Comparison of ENCODE assay signal across 8 cellular contexts in genomic region chr20:32626859-32627636, GRCh38. TPM values are rescaled to one million over a fixed set of nuclear protein-coding genes. Genes with fewer than 3 reads are reported as not detected.
DNase-seq lines count a peak whose midpoint lies in the region; ATAC-seq and TF ChIP-seq lines count a peak whose summit lies in the region.

No MANE protein-coding gene starts in this region.

- no peak overlapping the region for H3K56ac ChIP-seq in H9 (ENCODE audit: insufficient read length, low read depth, low read length)

- no peak for TF ChIP-seq CTCF in CD8-positive, alpha-beta T cell (IDR thresholded peaks at IDR 0.05)
- no peak for TF ChIP-seq CTCF in H9 (conservative IDR thresholded peaks at IDR 0.05)

- CTCF ChIA-PET in CD8-positive, alpha-beta T cell (lab: Charles Lee): interaction anchor here (1.4 to 1.5 kb wide), 2 partner anchors 47 to 105 kb away, joined by 3 read pairs; partner anchors contain the start of gene C20orf203

- H3K27ac ChIP-seq in CD8-positive, alpha-beta T cell (ENCODE audit: low read depth, low read length): no peak overlapping the region
- no peak overlapping the region for H3K27ac ChIP-seq in H9 (ENCODE audit: insufficient read length, low read depth, low read length)

- H3K36me3 Mint-ChIP-seq in CD8-positive, alpha-beta T cell: no peaks in the 10 kb centered on the region
- H3K36me3 Mint-ChIP-seq in H9 (ENCODE audit: insufficient read depth in 1 of 3, low read depth in 3 of 3): no peaks in the 10 kb centered on the region; a peak in 1 of 7 replicates
- H3K36me3 Mint-ChIP-seq in stimulated activated memory B cell treated with anti-CD40 and anti-IgM and Interleukin-4, amounts not matched to agents 10 μg/mL and 1 μg/mL and 100 μg/mL, for 72 hours: no peaks in the 10 kb centered on the region

- no peak overlapping the region for H2AK5ac ChIP-seq in H9 (ENCODE audit: insufficient read length, low read length)

- H2BK12ac ChIP-seq in H9 (ENCODE audit: insufficient read length, low read depth, low read length): no peak overlapping the region

- no peak overlapping the region for H4K91ac ChIP-seq in H9 (ENCODE audit: insufficient read length, low read depth, low read length)

- no peak overlapping the region for H3K23ac ChIP-seq in H9 (ENCODE audit: insufficient read length, low read depth, low read length)

- no peak overlapping the region for H2AFZ ChIP-seq in H9 (ENCODE audit: low read length)

- intact Hi-C loops in CD8-positive, alpha-beta T cell (cut with DNase I, micrococcal nuclease): no loop called here

- POLR2A ChIA-PET in CD8-positive, alpha-beta T cell (lab: Charles Lee): interaction anchor here (0.5 kb wide), 1 partner anchor 413 kb away, joined by 4 read pairs; no protein-coding TSS in a partner anchor

- no peak overlapping the region for H2BK120ac ChIP-seq in H9 (ENCODE audit: low read depth, low read length, poor library complexity, severe bottlenecking)

- no peaks in the 10 kb centered on the region for H3K9me3 ChIP-seq in CD8-positive, alpha-beta T cell (ENCODE audit: low read length)
- no peaks in the 10 kb centered on the region for H3K9me3 ChIP-seq in H9 (ENCODE audit: control insufficient read depth, low read depth, low read length)

- DNase-seq in CD8-positive, alpha-beta T cell: peak in 2 of 7 experiments; percentile 18 to 54
- no peak for DNase-seq in H9
- peak; percentile 67 for DNase-seq in NCI-H526 treated with DMSO at 0.1 percent for 48 hours (lab: John Stamatoyannopoulos, UW)
- peak; percentile 80 for DNase-seq in globus pallidus (ENCODE audit: low spot score)
- no peak for DNase-seq in NCI-H1930 (lab: John Stamatoyannopoulos, UW)

- no CpG with 5 or more reads among the region's 26 CpGs for WGBS in H9 (ENCODE audit: extremely low coverage, insufficient read length, low lambda C conversion rate)

- no peaks in the 10 kb centered on the region for H3K79me1 ChIP-seq in H9 (ENCODE audit: insufficient read depth, low read depth, low read length, poor library complexity, severe bottlenecking)

- H3K14ac ChIP-seq in H9 (ENCODE audit: insufficient read depth, low read length): peak overlapping the region; percentile 51; the same call in 1 of the 2 replicates

- H3K4me1 Mint-ChIP-seq in CD8-positive, alpha-beta T cell (ENCODE audit: low read depth): peaks cover 9% of the 10 kb centered on the region
- H3K4me1 Mint-ChIP-seq in H9: peaks cover 22 to 42% of the 10 kb centered on the region in 2 experiments
- peaks cover 22% of the 10 kb centered on the region for H3K4me1 Mint-ChIP-seq in stimulated activated memory B cell treated with anti-CD40 and anti-IgM and Interleukin-4, amounts not matched to agents 10 μg/mL and 1 μg/mL and 100 μg/mL, for 72 hours

- H3K4me2 ChIP-seq in H9 (ENCODE audit: insufficient read depth, insufficient read length, low read length): no peak overlapping the region

- peaks cover 26% of the 10 kb centered on the region for H3K4me1 ChIP-seq in CD8-positive, alpha-beta T cell (ENCODE audit: insufficient read depth, low read length)
- no peaks in the 10 kb centered on the region; the same call in 1 of the 2 replicates for H3K4me1 ChIP-seq in H9 (ENCODE audit: insufficient read depth, low read length)

- H4K8ac ChIP-seq in H9 (replicated peaks; ENCODE audit: insufficient read length, low read depth, low read length): no peak overlapping the region

- no peaks in the 10 kb centered on the region for H3K36me3 ChIP-seq in CD8-positive, alpha-beta T cell (ENCODE audit: insufficient read depth, low read length)

- no peaks in the 10 kb centered on the region for H4K20me1 ChIP-seq in H9 (ENCODE audit: control insufficient read depth, insufficient read depth, insufficient read length)

- peak; percentile 31 for ATAC-seq in CD8-positive, alpha-beta T cell
- peak; percentile 66 for ATAC-seq in stimulated activated memory B cell treated with anti-CD40 and anti-IgM and Interleukin-4, amounts not matched to agents 10 μg/mL and 1 μg/mL and 100 μg/mL, for 72 hours
- ATAC-seq in GM18858 (IDR thresholded peaks at IDR 0.05; ENCODE audit: unreplicated experiment) (no peak), HG03159 (IDR thresholded peaks at IDR 0.05; ENCODE audit: unreplicated experiment) (no peak)

- no peaks in the 10 kb centered on the region for H3K79me2 ChIP-seq in H9 (ENCODE audit: insufficient read depth, low read length)

- no peak overlapping the region for H2BK5ac ChIP-seq in H9 (ENCODE audit: insufficient read length, low read length)

- no peak overlapping the region for H2BK20ac ChIP-seq in H9 (ENCODE audit: low read depth, low read length, poor library complexity, severe bottlenecking)

- H3K27ac Mint-ChIP-seq in CD8-positive, alpha-beta T cell: no peak overlapping the region
- no peak overlapping the region for H3K27ac Mint-ChIP-seq in H9
- H3K27ac Mint-ChIP-seq in stimulated activated memory B cell treated with anti-CD40 and anti-IgM and Interleukin-4, amounts not matched to agents 10 μg/mL and 1 μg/mL and 100 μg/mL, for 72 hours: peak overlapping the region; percentile 82

- H2BK15ac ChIP-seq in H9 (ENCODE audit: low read depth, low read length): no peak overlapping the region; the same call in 1 of the 2 replicates

- H3K4me3 Mint-ChIP-seq in CD8-positive, alpha-beta T cell: peak overlapping the region; percentile 53
- H3K4me3 Mint-ChIP-seq in H9: no peak overlapping the region
- H3K4me3 Mint-ChIP-seq in stimulated activated memory B cell treated with anti-CD40 and anti-IgM and Interleukin-4, amounts not matched to agents 10 μg/mL and 1 μg/mL and 100 μg/mL, for 72 hours: peak overlapping the region; percentile 81

- H3K18ac ChIP-seq in H9 (ENCODE audit: insufficient read length, low read depth, low read length): peak overlapping the region; percentile 72

- no peaks in the 10 kb centered on the region for H3K9me3 Mint-ChIP-seq in CD8-positive, alpha-beta T cell
- H3K9me3 Mint-ChIP-seq in H9: no peaks in the 10 kb centered on the region; a peak in 1 of 5 replicates
- H3K9me3 Mint-ChIP-seq in stimulated activated memory B cell treated with anti-CD40 and anti-IgM and Interleukin-4, amounts not matched to agents 10 μg/mL and 1 μg/mL and 100 μg/mL, for 72 hours: no peaks in the 10 kb centered on the region

- no peak overlapping the region for H3T11ph ChIP-seq in H9 (ENCODE audit: low read length)

- no peak overlapping the region for H3K9ac ChIP-seq in H9 (ENCODE audit: extremely low read depth, insufficient read length, low read length)

- no peak overlapping the region for H4K5ac ChIP-seq in H9 (ENCODE audit: insufficient read length, low read depth, low read length)

- no peak overlapping the region for H3K4me3 ChIP-seq in CD8-positive, alpha-beta T cell (ENCODE audit: low read depth, low read length)

- H3K27me3 Mint-ChIP-seq in CD8-positive, alpha-beta T cell (ENCODE audit: low read depth): no peaks in the 10 kb centered on the region
- H3K27me3 Mint-ChIP-seq in H9 (ENCODE audit: low read depth): peaks cover 12% of the 10 kb centered on the region
- H3K27me3 Mint-ChIP-seq in stimulated activated memory B cell treated with anti-CD40 and anti-IgM and Interleukin-4, amounts not matched to agents 10 μg/mL and 1 μg/mL and 100 μg/mL, for 72 hours: peaks cover 9% of the 10 kb centered on the region

- H3K23me2 ChIP-seq in H9 (ENCODE audit: insufficient read length, low read depth, low read length, poor library complexity, severe bottlenecking): no peaks in the 10 kb centered on the region

- no peak overlapping the region; the same call in 1 of the 2 replicates for H3K4ac ChIP-seq in H9 (ENCODE audit: low read depth, low read length)

- no peaks in the 10 kb centered on the region for H3K27me3 ChIP-seq in CD8-positive, alpha-beta T cell (ENCODE audit: insufficient read depth, low read length)
- no peaks in the 10 kb centered on the region for H3K27me3 ChIP-seq in H9 (ENCODE audit: insufficient read depth, low read length)

RNA-seq across cellular contexts. Expression of gene NOL4L, which starts 41.9 kb away (rescaled TPM):
- total RNA-seq in CD8-positive, alpha-beta T cell: 10 to 100 TPM; 39.1 to 39.7 TPM
- total RNA-seq in H9 (2021): 28.9 and 31.7 TPM in 2 replicates

RNA-seq across cellular contexts. Expression of gene C20orf203, which starts 46.7 kb away (rescaled TPM):
- total RNA-seq in CD8-positive, alpha-beta T cell: under 1 TPM; 0.22 to 0.33 TPM
- 0.04 and 0.15 TPM in 2 replicates for total RNA-seq in H9 (2021)

Comparison
In these comparisons a context has a peak if more than half of its experiments do, and no peak if none do; other contexts are left out.
1. ATAC-seq: peak in CD8-positive, alpha-beta T cell (single experiment) and stimulated activated memory B cell treated with anti-CD40 and anti-IgM and Interleukin-4, amounts not matched to agents 10 μg/mL and 1 μg/mL and 100 μg/mL, for 72 hours (single experiment); none in GM18858 (single experiment) and HG03159 (single experiment).
2. DNase-seq: peak in NCI-H526 treated with DMSO at 0.1 percent for 48 hours (single experiment) and globus pallidus (single experiment); none in H9 (single experiment) and NCI-H1930 (0 of 2).
3. H3K4me3 Mint-ChIP-seq: peak in CD8-positive, alpha-beta T cell (single experiment) and stimulated activated memory B cell treated with anti-CD40 and anti-IgM and Interleukin-4, amounts not matched to agents 10 μg/mL and 1 μg/mL and 100 μg/mL, for 72 hours (single experiment); none in H9 (0 of 2).